In the genomic region with DNA sequence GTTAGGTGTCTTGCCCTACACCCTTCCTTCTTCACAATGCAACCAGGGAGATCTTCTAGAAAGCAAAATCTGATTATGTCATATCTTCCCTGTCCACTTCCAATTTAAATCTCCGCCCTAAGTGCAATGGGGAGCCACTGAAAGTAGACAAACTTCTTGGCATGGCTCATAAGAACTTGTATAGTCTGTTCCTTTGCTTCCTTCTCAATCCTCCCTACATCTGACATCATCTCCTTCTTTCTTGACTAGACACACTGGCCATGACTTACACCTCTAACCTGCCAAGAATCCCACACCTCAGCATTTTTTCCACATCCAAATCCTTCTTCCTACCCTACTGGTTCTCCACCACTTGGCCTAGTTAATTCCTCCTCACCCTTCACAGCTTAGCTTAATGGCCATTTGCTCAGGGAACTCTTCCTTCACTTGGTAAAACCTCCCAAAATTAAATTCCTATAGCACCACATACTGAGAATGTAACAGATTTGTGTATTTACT, we compare ENCODE assay signal across 3 cellular contexts.
TF ChIP-seq lines count a peak whose summit lies in the region.

No MANE protein-coding gene starts in this region.

TF ChIP-seq in A549, 52 proteins besides CTCF, POLR2A, EP300 and RAD21:
- peak; percentile 49 for TF ChIP-seq MAFK (IDR thresholded peaks at IDR 0.05; ENCODE audit: partially characterized antibody)
- TF ChIP-seq, protein P1, sequence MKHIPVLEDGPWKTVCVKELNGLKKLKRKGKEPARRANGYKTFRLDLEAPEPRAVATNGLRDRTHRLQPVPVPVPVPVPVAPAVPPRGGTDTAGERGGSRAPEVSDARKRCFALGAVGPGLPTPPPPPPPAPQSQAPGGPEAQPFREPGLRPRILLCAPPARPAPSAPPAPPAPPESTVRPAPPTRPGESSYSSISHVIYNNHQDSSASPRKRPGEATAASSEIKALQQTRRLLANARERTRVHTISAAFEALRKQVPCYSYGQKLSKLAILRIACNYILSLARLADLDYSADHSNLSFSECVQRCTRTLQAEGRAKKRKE (CRISPR knock-in tag; IDR thresholded peaks at IDR 0.05; ENCODE audit: low read depth) = no peak

TF ChIP-seq in IMR-90, 13 proteins besides CTCF, POLR2A, EP300 and RAD21:
- TF ChIP-seq FOS (IDR thresholded peaks at IDR 0.05; ENCODE audit: low read depth, low read length) = no peak
- no peak for TF ChIP-seq NFE2L2 (IDR thresholded peaks at IDR 0.05; ENCODE audit: low read depth, low read length)
- no peak for TF ChIP-seq MAZ (IDR thresholded peaks at IDR 0.05; ENCODE audit: borderline replicate concordance, low read depth, low read length)
- TF ChIP-seq MXI1 (IDR thresholded peaks at IDR 0.05; ENCODE audit: borderline replicate concordance, low read depth, low read length) = no peak
- peak; percentile 47; the same call in 1 of the 2 replicates for TF ChIP-seq MAFK (IDR thresholded peaks at IDR 0.05; ENCODE audit: low read depth, low read length)
TF ChIP-seq in IMR-90: peak in this region for 1.

TF ChIP-seq in K562, 482 proteins besides CTCF, POLR2A, EP300 and RAD21:
- TF ChIP-seq ZSCAN32 (CRISPR knock-in tag; IDR thresholded peaks at IDR 0.05) (no peak), ETS2 (tag; IDR thresholded peaks at IDR 0.05; ENCODE audit: borderline replicate concordance, poor library complexity, severe bottlenecking) (no peak), C11orf30 (IDR thresholded peaks at IDR 0.05; ENCODE audit: low read depth) (peak; percentile 55; the same call in 1 of the 2 replicates), MAFG (tag; conservative IDR thresholded peaks at IDR 0.05) (peak; percentile 41; the same call in 1 of the 2 replicates), ZNF316 (IDR thresholded peaks at IDR 0.05) (peak; percentile 76), ZNF384 (IDR thresholded peaks at IDR 0.05; ENCODE audit: low read depth, low read length) (no peak), SOX6 (IDR thresholded peaks at IDR 0.05) (no peak), TEAD4 (IDR thresholded peaks at IDR 0.05; ENCODE audit: low read length) (no peak), TEAD4 (CRISPR knock-in tag; IDR thresholded peaks at IDR 0.05; ENCODE audit: borderline replicate concordance) (no peak), NFRKB (IDR thresholded peaks at IDR 0.05; ENCODE audit: low read depth) (no peak), ZEB2 (IDR thresholded peaks at IDR 0.05) (no peak), FOXK1 (CRISPR knock-in tag; IDR thresholded peaks at IDR 0.05; ENCODE audit: borderline replicate concordance) (no peak), PHB (CRISPR knock-in tag; IDR thresholded peaks at IDR 0.05) (no peak), KHSRP (IDR thresholded peaks at IDR 0.05) (no peak), ZNF175 (CRISPR knock-in tag; IDR thresholded peaks at IDR 0.05; ENCODE audit: low read depth) (no peak), NUFIP1 (IDR thresholded peaks at IDR 0.05; ENCODE audit: partially characterized antibody) (no peak)
- TF ChIP-seq, protein P2, sequence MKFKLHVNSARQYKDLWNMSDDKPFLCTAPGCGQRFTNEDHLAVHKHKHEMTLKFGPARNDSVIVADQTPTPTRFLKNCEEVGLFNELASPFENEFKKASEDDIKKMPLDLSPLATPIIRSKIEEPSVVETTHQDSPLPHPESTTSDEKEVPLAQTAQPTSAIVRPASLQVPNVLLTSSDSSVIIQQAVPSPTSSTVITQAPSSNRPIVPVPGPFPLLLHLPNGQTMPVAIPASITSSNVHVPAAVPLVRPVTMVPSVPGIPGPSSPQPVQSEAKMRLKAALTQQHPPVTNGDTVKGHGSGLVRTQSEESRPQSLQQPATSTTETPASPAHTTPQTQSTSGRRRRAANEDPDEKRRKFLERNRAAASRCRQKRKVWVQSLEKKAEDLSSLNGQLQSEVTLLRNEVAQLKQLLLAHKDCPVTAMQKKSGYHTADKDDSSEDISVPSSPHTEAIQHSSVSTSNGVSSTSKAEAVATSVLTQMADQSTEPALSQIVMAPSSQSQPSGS (CRISPR knock-in tag; IDR thresholded peaks at IDR 0.05) = no peak
- TF ChIP-seq, protein P3, sequence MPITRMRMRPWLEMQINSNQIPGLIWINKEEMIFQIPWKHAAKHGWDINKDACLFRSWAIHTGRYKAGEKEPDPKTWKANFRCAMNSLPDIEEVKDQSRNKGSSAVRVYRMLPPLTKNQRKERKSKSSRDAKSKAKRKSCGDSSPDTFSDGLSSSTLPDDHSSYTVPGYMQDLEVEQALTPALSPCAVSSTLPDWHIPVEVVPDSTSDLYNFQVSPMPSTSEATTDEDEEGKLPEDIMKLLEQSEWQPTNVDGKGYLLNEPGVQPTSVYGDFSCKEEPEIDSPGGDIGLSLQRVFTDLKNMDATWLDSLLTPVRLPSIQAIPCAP (CRISPR knock-in tag; IDR thresholded peaks at IDR 0.05; ENCODE audit: borderline replicate concordance) = no peak
